Comparison of ENCODE assay signal across 8 cellular contexts in the genomic region with DNA sequence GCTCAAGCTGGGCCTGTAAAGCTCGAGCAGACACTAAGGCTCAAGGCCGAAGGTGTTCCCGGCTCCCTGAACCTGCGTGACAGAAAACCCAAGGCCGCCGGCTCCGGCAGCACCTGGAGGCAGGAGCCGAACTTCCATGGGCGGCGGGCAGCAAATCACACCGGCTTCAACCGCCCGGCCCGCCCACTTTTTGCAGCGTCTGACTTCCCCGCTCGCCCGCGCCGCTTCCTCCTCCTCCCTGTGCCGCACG. TPM values are rescaled to one million over a fixed set of nuclear protein-coding genes. Genes with fewer than 3 reads are reported as not detected.
DNase-seq lines count a peak whose midpoint lies in the region; ATAC-seq, FAIRE-seq and TF ChIP-seq lines count a peak whose summit lies in the region.

No MANE protein-coding gene starts in this region.

- no peak for FAIRE-seq in HepG2 (lab: Jason Lieb, UNC)

- CTCF ChIA-PET in HepG2 (lab: Yijun Ruan, JAX; ENCODE audit: low intra/inter-chr PET ratio, low total read pairs): no interaction called here

- peak overlapping the region; percentile 88 for H3K4me2 ChIP-seq in HepG2 (ENCODE audit: low read depth, low read length)

- H3K36me3 ChIP-seq in colonic mucosa (no peaks in the 10 kb centered on the region), HepG2 (replicated peaks in 1 of 2; ENCODE audit: control insufficient read depth in 1 of 2, insufficient read depth in 2 of 2, low read length in 2 of 2) (no peaks in the 10 kb centered on the region)

- TSS peak; percentile 86 for BruUV-seq in HepG2 (replicated peaks; lab: Mats Ljungman, UMichigan)

- TF ChIP-seq RAD21 in HepG2 (CRISPR knock-in tag; IDR thresholded peaks at IDR 0.05): no peak

- H3K9me3 ChIP-seq in colonic mucosa (no peaks in the 10 kb centered on the region), HepG2 (ENCODE audit: low read length) (no peaks in the 10 kb centered on the region)

- 0 out of 2 replicates have a peak, but pooled peaks have one; percentile 3 for TF ChIP-seq CTCF in 22Rv1 (IDR thresholded peaks at IDR 0.05)
- no peak for TF ChIP-seq CTCF in colonic mucosa (IDR thresholded peaks at IDR 0.05)
- TF ChIP-seq CTCF in HepG2 (CRISPR knock-in tag; IDR thresholded peaks at IDR 0.05): no peak

- no peak for TF ChIP-seq EP300 in HepG2 (IDR thresholded peaks at IDR 0.05; ENCODE audit: low read depth in 2 of 2, low read length in 2 of 2)
- TF ChIP-seq EP300 in HepG2 (CRISPR knock-in tag; IDR thresholded peaks at IDR 0.05; ENCODE audit: borderline replicate concordance): no peak

- 2% methylated on average over 16 of the region's 22 CpGs for WGBS in HepG2 (ENCODE audit: low lambda C conversion rate)

- peaks cover 8% of the 10 kb centered on the region for H3K4me1 ChIP-seq in colonic mucosa
- H3K4me1 ChIP-seq in HepG2 (ENCODE audit: insufficient read depth, low read length): peaks cover 75% of the 10 kb centered on the region

- H3K4me3 ChIP-seq in colonic mucosa (peak overlapping the region; percentile 75), HepG2 (replicated peaks in 1 of 3; ENCODE audit: insufficient read depth in 1 of 3, low read depth in 2 of 3, low read length in 3 of 3) (peak overlapping the region; percentile 63 to 75 (median 68))

- H3K4me1 Mint-ChIP-seq in activated CD4-positive, alpha-beta T cell treated with anti-CD3 and anti-CD28 coated beads, Interleukin-2, amount 10 ng/mL, durations not matched to agents 24 days and 14 days: peaks cover 30% of the 10 kb centered on the region

- peaks cover 33% of the 10 kb centered on the region for H3K79me2 ChIP-seq in HepG2 (ENCODE audit: insufficient read depth, low read length)

- no peaks in the 10 kb centered on the region for H3K27me3 Mint-ChIP-seq in activated CD4-positive, alpha-beta T cell treated with anti-CD3 and anti-CD28 coated beads, Interleukin-2, amount 10 ng/mL, durations not matched to agents 24 days and 14 days

- intact Hi-C loops in activated CD4-positive, alpha-beta T cell treated with anti-CD3 and anti-CD28 coated beads, Interleukin-2, amount 10 ng/mL, durations not matched to agents 24 days and 14 days (cut with micrococcal nuclease): loop anchor here (1.0 to 10.0 kb wide), 4 partner anchors 14 to 157 kb away; partner anchors contain the start of genes LETM1, NELFA and SLBP
- intact Hi-C loops in colonic mucosa (cut with DNase I): no loop called here
- intact Hi-C loops in HepG2 (cut with micrococcal nuclease; ENCODE audit: unreplicated experiment): loop anchor here (2.0 kb wide), 1 partner anchor 13 kb away; the partner anchor contains the start of gene LETM1

- no peaks in the 10 kb centered on the region for H3K9me3 Mint-ChIP-seq in activated CD4-positive, alpha-beta T cell treated with anti-CD3 and anti-CD28 coated beads, Interleukin-2, amount 10 ng/mL, durations not matched to agents 24 days and 14 days

- TF ChIP-seq POLR2A in HepG2 (IDR thresholded peaks at IDR 0.05; ENCODE audit: insufficient read depth in 1 of 2, low read depth in 2 of 2, low read length in 2 of 2): no peak

- H3K9ac ChIP-seq in colonic mucosa (ENCODE audit: low read depth in 2 of 2, low read length in 2 of 2): peak overlapping the region; percentile 83 to 98
- H3K9ac ChIP-seq in HepG2 (ENCODE audit: insufficient read depth, low read depth, low read length): peak overlapping the region; percentile 86

- no peaks in the 10 kb centered on the region for H3K27me3 ChIP-seq in colonic mucosa
- H3K27me3 ChIP-seq in HepG2 (ENCODE audit: control insufficient read depth in 1 of 2, insufficient read depth in 2 of 2, low read length in 2 of 2): no peaks in the 10 kb centered on the region

- H2AFZ ChIP-seq in HepG2 (ENCODE audit: low read length): no peak overlapping the region

- in situ Hi-C loops in HepG2 (cut with HindIII; ENCODE audit: extremely low pct_ligation_motif_present, low pct_unique_long_range_greater_than_20kb): no loop called here

- H4K20me1 ChIP-seq in HepG2 (ENCODE audit: insufficient read depth, low read length): peaks cover 5% of the 10 kb centered on the region

- POLR2A ChIA-PET in HepG2 (lab: Yijun Ruan, JAX): interaction anchor here (0.9 to 2.0 kb wide), 2 partner anchors 13 to 17 kb away, joined by 3 to 9 read pairs; no protein-coding TSS in a partner anchor

- peak overlapping the region; percentile 93 for H3K27ac Mint-ChIP-seq in activated CD4-positive, alpha-beta T cell treated with anti-CD3 and anti-CD28 coated beads, Interleukin-2, amount 10 ng/mL, durations not matched to agents 24 days and 14 days

- peaks cover 9% of the 10 kb centered on the region for H3K36me3 Mint-ChIP-seq in activated CD4-positive, alpha-beta T cell treated with anti-CD3 and anti-CD28 coated beads, Interleukin-2, amount 10 ng/mL, durations not matched to agents 24 days and 14 days (ENCODE audit: low read depth)

- ATAC-seq in GM18907 (IDR thresholded peaks at IDR 0.05; ENCODE audit: unreplicated experiment) (peak; percentile 63), HG03175 (IDR thresholded peaks at IDR 0.05; ENCODE audit: unreplicated experiment) (peak; percentile 60), HepG2 (peak; percentile 78)

- H3K27ac ChIP-seq in 22Rv1 (peak overlapping the region; percentile 100), colonic mucosa (peak overlapping the region; percentile 100), HepG2 (ENCODE audit: extremely low read length, insufficient read depth, low read length) (peak overlapping the region; percentile 99)

- peak overlapping the region; percentile 90 for H3K4me3 Mint-ChIP-seq in activated CD4-positive, alpha-beta T cell treated with anti-CD3 and anti-CD28 coated beads, Interleukin-2, amount 10 ng/mL, durations not matched to agents 24 days and 14 days

- peak; percentile 38 for DNase-seq in NCI-H345 treated with DMSO at 0.1 percent for 48 hours (lab: John Stamatoyannopoulos, UW; ENCODE audit: unreplicated experiment)
- DNase-seq in activated CD4-positive, alpha-beta T cell treated with anti-CD3 and anti-CD28 coated beads, Interleukin-2, amount 10 ng/mL, durations not matched to agents 24 days and 14 days: peak; percentile 96
- DNase-seq in colonic mucosa: peak; percentile 91
- DNase-seq in HepG2 (ENCODE audit: low spot score): peak; percentile 80
- DNase-seq in stimulated activated CD4-positive, alpha-beta T cell treated with anti-CD3 and anti-CD28 coated beads, Interleukin-4, amount 100 ng/mL, for 1 hour: peak; percentile 87

RNA-seq across cellular contexts. Expression of gene NSD2, which starts 0.9 kb away (rescaled TPM):
- 208 and 214 TPM in 2 replicates for total RNA-seq in activated CD4-positive, alpha-beta T cell treated with anti-CD3 and anti-CD28 coated beads, Interleukin-2, amount 10 ng/mL, durations not matched to agents 24 days and 14 days
- total RNA-seq in colonic mucosa: 100 to 1,000 TPM in 1 of 2 donors, 10 to 100 TPM in 1; 80.1 to 176 TPM
- 62.0 and 65.9 TPM in 2 replicates for total RNA-seq in HepG2 (2016; rRNA removed; fragmentation: Illumina TruSeq; extraction: Trizol)
- 184 and 195 TPM in 2 replicates for total RNA-seq in HepG2 (2016; cell fraction: cytosol; rRNA removed; fragmentation: Illumina TruSeq; extraction: Trizol; ENCODE audit: low read depth)
- total RNA-seq in HepG2 (2016; cell fraction: insoluble cytoplasmic fraction; rRNA removed; fragmentation: Illumina TruSeq; extraction: Trizol): 53.2 and 63.6 TPM in 2 replicates
- 147 and 176 TPM in 2 replicates for total RNA-seq in HepG2 (2016; cell fraction: membrane; rRNA removed; fragmentation: Illumina TruSeq; extraction: Trizol)
- 58.7 and 66.8 TPM in 2 replicates for total RNA-seq in HepG2 (2016; cell fraction: nucleus; rRNA removed; fragmentation: Illumina TruSeq; extraction: Trizol)
- 19.4 and 22.0 TPM in 2 replicates for polyA plus RNA-seq in HepG2 (2011; rRNA removed)
- 11.1 and 12.8 TPM in 2 replicates for polyA plus RNA-seq in HepG2 (2011; cell fraction: cytosol; rRNA removed)
- 56.9 and 75.7 TPM in 2 replicates for polyA plus RNA-seq in HepG2 (2011; cell fraction: nucleus; rRNA removed)
- 26.3 and 32.9 TPM in 2 replicates for polyA plus RNA-seq in HepG2 (2012)
- polyA plus RNA-seq in HepG2 (2016; cell fraction: cytosol; fragmentation: Illumina TruSeq; extraction: Trizol; ENCODE audit: low read depth): 11.4 and 12.5 TPM in 2 replicates
- polyA plus RNA-seq in HepG2 (2016; cell fraction: insoluble cytoplasmic fraction; fragmentation: Illumina TruSeq; extraction: Trizol; ENCODE audit: low read depth): 37.5 and 47.3 TPM in 2 replicates
- polyA plus RNA-seq in HepG2 (2016; cell fraction: membrane; fragmentation: Illumina TruSeq; extraction: Trizol; ENCODE audit: low read depth): 30.1 and 30.2 TPM in 2 replicates
- 107 and 112 TPM in 2 replicates for polyA plus RNA-seq in HepG2 (2016; cell fraction: nucleus; fragmentation: Illumina TruSeq; extraction: Trizol; ENCODE audit: insufficient read depth, low read depth)
- polyA minus RNA-seq in HepG2 (2011; rRNA and poly(A)+ RNA removed; ENCODE audit: low replicate concordance): 72.2 and 123 TPM in 2 replicates
- 27.9 and 31.4 TPM in 2 replicates for polyA minus RNA-seq in HepG2 (2011; cell fraction: cytosol; rRNA and poly(A)+ RNA removed)
- 66.3 and 67.3 TPM in 2 replicates for polyA minus RNA-seq in HepG2 (2011; cell fraction: nucleus; rRNA and poly(A)+ RNA removed)

RNA-seq across cellular contexts. Expression of gene LETM1, which starts 14.3 kb away (rescaled TPM):
- total RNA-seq in activated CD4-positive, alpha-beta T cell treated with anti-CD3 and anti-CD28 coated beads, Interleukin-2, amount 10 ng/mL, durations not matched to agents 24 days and 14 days: 97.2 and 98.7 TPM in 2 replicates
- total RNA-seq in colonic mucosa: 100 to 1,000 TPM in 1 of 2 donors, 10 to 100 TPM in 1; 76.2 to 139 TPM
- total RNA-seq in HepG2 (2016; rRNA removed; fragmentation: Illumina TruSeq; extraction: Trizol): 29.4 and 41.6 TPM in 2 replicates
- total RNA-seq in HepG2 (2016; cell fraction: cytosol; rRNA removed; fragmentation: Illumina TruSeq; extraction: Trizol; ENCODE audit: low read depth): 5.3 and 7.1 TPM in 2 replicates
- 25.4 and 43.2 TPM in 2 replicates for total RNA-seq in HepG2 (2016; cell fraction: insoluble cytoplasmic fraction; rRNA removed; fragmentation: Illumina TruSeq; extraction: Trizol)
- 10.6 and 10.8 TPM in 2 replicates for total RNA-seq in HepG2 (2016; cell fraction: membrane; rRNA removed; fragmentation: Illumina TruSeq; extraction: Trizol)
- total RNA-seq in HepG2 (2016; cell fraction: nucleus; rRNA removed; fragmentation: Illumina TruSeq; extraction: Trizol): 39.8 and 46.4 TPM in 2 replicates
- 9.7 and 14.7 TPM in 2 replicates for polyA plus RNA-seq in HepG2 (2011; rRNA removed)
- 6.3 and 8.5 TPM in 2 replicates for polyA plus RNA-seq in HepG2 (2011; cell fraction: cytosol; rRNA removed)
- polyA plus RNA-seq in HepG2 (2011; cell fraction: nucleus; rRNA removed): 56.2 and 61.1 TPM in 2 replicates
- polyA plus RNA-seq in HepG2 (2012): 12.6 and 16.7 TPM in 2 replicates
- polyA plus RNA-seq in HepG2 (2016; cell fraction: cytosol; fragmentation: Illumina TruSeq; extraction: Trizol; ENCODE audit: low read depth): 1.6 and 2.1 TPM in 2 replicates
- polyA plus RNA-seq in HepG2 (2016; cell fraction: insoluble cytoplasmic fraction; fragmentation: Illumina TruSeq; extraction: Trizol; ENCODE audit: low read depth): 14.8 and 19.6 TPM in 2 replicates
- polyA plus RNA-seq in HepG2 (2016; cell fraction: membrane; fragmentation: Illumina TruSeq; extraction: Trizol; ENCODE audit: low read depth): 3.7 and 4.3 TPM in 2 replicates
- 74.4 and 84.9 TPM in 2 replicates for polyA plus RNA-seq in HepG2 (2016; cell fraction: nucleus; fragmentation: Illumina TruSeq; extraction: Trizol; ENCODE audit: insufficient read depth, low read depth)
- 41.3 and 51.6 TPM in 2 replicates for polyA minus RNA-seq in HepG2 (2011; rRNA and poly(A)+ RNA removed; ENCODE audit: low replicate concordance)
- polyA minus RNA-seq in HepG2 (2011; cell fraction: cytosol; rRNA and poly(A)+ RNA removed): 26.3 and 30.1 TPM in 2 replicates
- polyA minus RNA-seq in HepG2 (2011; cell fraction: nucleus; rRNA and poly(A)+ RNA removed): 21.1 and 31.3 TPM in 2 replicates

Comparison
In these comparisons a context has a peak if more than half of its experiments do, and no peak if none do; other contexts are left out.
1. Peak in every context shown above with its lines: DNase-seq, ATAC-seq, H3K4me3 ChIP-seq and H3K27ac ChIP-seq.
2. DNase-seq: peak in every context shown above with its lines; median percentile 96 in activated CD4-positive, alpha-beta T cell treated with anti-CD3 and anti-CD28 coated beads, Interleukin-2, amount 10 ng/mL, durations not matched to agents 24 days and 14 days; 91 in colonic mucosa; 87 in stimulated activated CD4-positive, alpha-beta T cell treated with anti-CD3 and anti-CD28 coated beads, Interleukin-4, amount 100 ng/mL, for 1 hour; 80 in HepG2; 38 in NCI-H345 treated with DMSO at 0.1 percent for 48 hours.